In the genomic region with DNA sequence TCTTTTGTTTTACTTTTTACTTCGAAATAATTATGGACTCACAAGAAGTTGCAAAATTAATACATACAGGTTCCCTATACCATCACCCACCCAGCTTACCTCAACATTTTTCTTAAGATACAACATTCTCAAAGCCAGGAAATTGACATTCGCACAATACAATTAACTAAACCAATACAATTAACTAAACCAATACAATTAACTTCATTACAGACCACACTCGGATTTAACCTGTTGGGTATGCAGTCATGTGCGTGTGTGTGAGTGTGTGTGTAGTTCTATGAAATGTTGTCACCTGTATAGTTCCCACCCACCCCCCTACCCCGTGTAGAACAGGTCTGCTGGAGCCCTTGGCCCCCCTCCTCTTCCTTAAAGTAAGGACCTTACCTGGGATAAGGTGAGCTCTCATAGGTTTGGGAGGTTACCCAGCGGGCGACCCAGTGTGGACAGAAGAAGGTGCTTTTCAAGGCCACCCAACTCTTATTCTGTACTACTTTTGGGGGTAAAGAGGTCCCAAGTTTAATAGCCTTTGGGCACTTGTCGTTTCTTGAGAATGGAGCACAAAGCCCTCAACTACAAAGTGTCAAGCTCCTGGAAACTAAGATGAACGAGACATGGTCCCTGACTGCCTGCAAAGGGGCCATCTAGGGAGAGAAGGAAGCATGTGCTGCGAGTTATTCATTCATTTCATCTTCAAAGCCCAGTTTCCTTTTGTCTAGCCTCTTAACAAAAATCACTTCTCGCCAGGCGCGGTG, we compare ENCODE assay signal across 8 cellular contexts. TPM values are rescaled to one million over a fixed set of nuclear protein-coding genes. Genes with fewer than 3 reads are reported as not detected.
A peak's percentile ranks its signal among the peaks of the same experiment; 100 is the strongest.
DNase-seq lines count a peak whose midpoint lies in the region; ATAC-seq, FAIRE-seq and TF ChIP-seq lines count a peak whose summit lies in the region.

No MANE protein-coding gene starts in this region.

- FAIRE-seq in bronchial epithelial cell (lab: Jason Lieb, UNC) = no peak

- H3K9me2 ChIP-seq in Loucy (replicated peaks; ENCODE audit: low read depth, low read length) = no peaks in the 10 kb centered on the region

- H4K20me1 ChIP-seq in BLaER1 (peaks cover 34% of the 10 kb centered on the region), Loucy (ENCODE audit: insufficient read depth, low read length, poor library complexity, severe bottlenecking) (peaks cover 36% of the 10 kb centered on the region)

- peak overlapping the region; percentile 98 for H3K27ac ChIP-seq in BLaER1
- H3K27ac ChIP-seq in naive thymus-derived CD4-positive, alpha-beta T cell (ENCODE audit: low read depth, low read length) = peak overlapping the region; percentile 95

- H3K4me3 Mint-ChIP-seq in naive thymus-derived CD4-positive, alpha-beta T cell = peak overlapping the region; percentile 96 to 99 (median 98)

- H3F3A ChIP-seq in Loucy (ENCODE audit: low read depth) = no peaks in the 10 kb centered on the region

- DNase-seq in bronchial epithelial cell (ENCODE audit: low read depth) = no peak
- DNase-seq in naive thymus-derived CD4-positive, alpha-beta T cell = peak in 6 of 9 donors; percentile 26 to 36 (median 31)
- no peak for DNase-seq in SKM-1 treated with dmso at 0.1 percent for 144 hours (lab: John Stamatoyannopoulos, UW; ENCODE audit: unreplicated experiment)
- no peak for DNase-seq in activated CD4-positive, CD25-positive, alpha-beta regulatory T cell (lab: John Stamatoyannopoulos, UW)

- H3K4me3 ChIP-seq in BLaER1 (peak overlapping the region; percentile 80), Loucy (ENCODE audit: low read length, poor library complexity, severe bottlenecking) (peak overlapping the region; percentile 99), bronchial epithelial cell (ENCODE audit: low read depth, low read length) (peak overlapping the region; percentile 88)
- peak overlapping the region; percentile 98 for H3K4me3 ChIP-seq in naive thymus-derived CD4-positive, alpha-beta T cell (ENCODE audit: low read length)

- H3K79me2 ChIP-seq in Loucy (ENCODE audit: insufficient read depth, low read length) = peaks cover 49% of the 10 kb centered on the region

- POLR2A ChIA-PET in naive thymus-derived CD4-positive, alpha-beta T cell (lab: Charles Lee) = interaction anchor here (0.5 to 2.2 kb wide), 15 partner anchors 8 to 1488 kb away, joined by 3 to 20 read pairs (median 3); a partner anchor contains a TSS

- H3K27me3 Mint-ChIP-seq in naive thymus-derived CD4-positive, alpha-beta T cell = peaks cover 0 to 2% (median 0%) of the 10 kb centered on the region in 5 donors

- H3K27ac Mint-ChIP-seq in naive thymus-derived CD4-positive, alpha-beta T cell = peak overlapping the region; percentile 89 to 99 (median 98)

- peaks cover 15 to 53% (median 41%) of the 10 kb centered on the region in 7 donors for H3K4me1 Mint-ChIP-seq in naive thymus-derived CD4-positive, alpha-beta T cell

- H3K4me2 ChIP-seq in BLaER1 = peak overlapping the region; percentile 85
- H3K4me2 ChIP-seq in Loucy (ENCODE audit: low read depth, low read length, poor library complexity, severe bottlenecking) = peak overlapping the region; percentile 85

- H3K36me3 ChIP-seq in BLaER1 (peaks cover 16% of the 10 kb centered on the region), Loucy (ENCODE audit: insufficient read depth, low read length) (no peaks in the 10 kb centered on the region), bronchial epithelial cell (ENCODE audit: control insufficient read depth, insufficient read depth, low read length) (no peaks in the 10 kb centered on the region)
- peaks cover 0 to 8% (median 0%) of the 10 kb centered on the region in 3 experiments for H3K36me3 ChIP-seq in naive thymus-derived CD4-positive, alpha-beta T cell (ENCODE audit: control insufficient read depth in 2 of 3, insufficient read depth in 3 of 3, low read length in 3 of 3)

- H3K4me1 ChIP-seq in BLaER1 = peaks cover 76% of the 10 kb centered on the region
- peaks cover 54% of the 10 kb centered on the region for H3K4me1 ChIP-seq in Loucy (ENCODE audit: insufficient read depth, low read length, poor library complexity, severe bottlenecking)
- peaks cover 23 to 31% of the 10 kb centered on the region in 2 donors for H3K4me1 ChIP-seq in naive thymus-derived CD4-positive, alpha-beta T cell (ENCODE audit: control insufficient read depth in 2 of 2, insufficient read depth in 2 of 2, low read length in 2 of 2)

- H3K9ac ChIP-seq in BLaER1 = peak overlapping the region; percentile 97
- peak overlapping the region; percentile 100 for H3K9ac ChIP-seq in Loucy (ENCODE audit: low read depth, low read length, poor library complexity, severe bottlenecking)

- intact Hi-C loops in naive thymus-derived CD4-positive, alpha-beta T cell (cut with micrococcal nuclease) = loop anchor here (1.0 to 5.0 kb wide), 12 partner anchors 13 to 134 kb away; a partner anchor contains a TSS

- no peaks in the 10 kb centered on the region for H3K9me3 ChIP-seq in BLaER1
- no peaks in the 10 kb centered on the region for H3K9me3 ChIP-seq in Loucy (ENCODE audit: insufficient read depth, low read depth, low read length)
- H3K9me3 ChIP-seq in naive thymus-derived CD4-positive, alpha-beta T cell (ENCODE audit: control insufficient read depth in 2 of 3, low read length in 3 of 3) = no peaks in the 10 kb centered on the region

- TF ChIP-seq CTCF in Loucy (conservative IDR thresholded peaks at IDR 0.05; ENCODE audit: low read length) = 0 out of 2 replicates have a peak, but pooled peaks have one; percentile 15
- TF ChIP-seq CTCF in bronchial epithelial cell (IDR thresholded peaks at IDR 0.05; ENCODE audit: insufficient read depth, low read length, severe bottlenecking) = no peak

- peaks cover 0 to 5% (median 0%) of the 10 kb centered on the region in 11 donors for H3K9me3 Mint-ChIP-seq in naive thymus-derived CD4-positive, alpha-beta T cell

- CTCF ChIA-PET in naive thymus-derived CD4-positive, alpha-beta T cell (lab: Charles Lee) = interaction anchor here (0.7 to 1.0 kb wide), 2 partner anchors 32 to 65 kb away, joined by 4 to 7 read pairs; no protein-coding TSS in a partner anchor

- no peak for ATAC-seq in naive thymus-derived CD4-positive, alpha-beta T cell
- ATAC-seq in GM21390 (IDR thresholded peaks at IDR 0.05; ENCODE audit: unreplicated experiment) (no peak), GM19452 (IDR thresholded peaks at IDR 0.05; ENCODE audit: unreplicated experiment) (no peak)

- H3K27me3 ChIP-seq in BLaER1 (no peaks in the 10 kb centered on the region), Loucy (ENCODE audit: insufficient read depth, low read length, poor library complexity, severe bottlenecking) (peaks cover 5% of the 10 kb centered on the region), bronchial epithelial cell (ENCODE audit: control insufficient read depth, insufficient read depth, low read length) (no peaks in the 10 kb centered on the region)
- H3K27me3 ChIP-seq in naive thymus-derived CD4-positive, alpha-beta T cell (ENCODE audit: control insufficient read depth in 2 of 2, insufficient read depth in 2 of 2, low read length in 2 of 2) = no peaks in the 10 kb centered on the region

- peaks cover 4 to 20% (median 12%) of the 10 kb centered on the region in 5 donors for H3K36me3 Mint-ChIP-seq in naive thymus-derived CD4-positive, alpha-beta T cell

- peak overlapping the region; percentile 24; the same call in 1 of the 2 replicates for H2AFZ ChIP-seq in Loucy (ENCODE audit: low read length)

RNA-seq across cellular contexts. Expression of a gene that starts 0.5 kb away (rescaled TPM):
- 13.7 and 19.6 TPM in 2 replicates for total RNA-seq in bronchial epithelial cell
- 100 to 1,000 TPM in 2 of 5 experiments, 10 to 100 TPM in 3; 68.5 to 193 (median 95.0) TPM for total RNA-seq in naive thymus-derived CD4-positive, alpha-beta T cell
- 100 to 1,000 TPM in 1 of 2 donors, 10 to 100 TPM in 1; 56.6 to 123 TPM for polyA plus RNA-seq in naive thymus-derived CD4-positive, alpha-beta T cell

RNA-seq across cellular contexts. Expression of a gene that starts 46.3 kb away (rescaled TPM):
- total RNA-seq in bronchial epithelial cell = 200 and 206 TPM in 2 replicates
- total RNA-seq in naive thymus-derived CD4-positive, alpha-beta T cell = 100 to 1,000 TPM; 317 to 510 (median 426) TPM
- 100 to 1,000 TPM; 359 to 403 TPM for polyA plus RNA-seq in naive thymus-derived CD4-positive, alpha-beta T cell

Comparison
In these comparisons a context has a peak if more than half of its experiments do, and no peak if none do; other contexts are left out.
1. DNase-seq: peak in naive thymus-derived CD4-positive, alpha-beta T cell (6 of 9); none in bronchial epithelial cell (single experiment), SKM-1 treated with dmso at 0.1 percent for 144 hours (single experiment) and activated CD4-positive, CD25-positive, alpha-beta regulatory T cell (0 of 4).
2. Peak in every context shown above with its lines, with median percentiles within 50 percentile points of each other: H3K4me3 ChIP-seq.